20 cellular contexts compared by ENCODE assay signal in genomic region chr13:21573920-21574712, GRCh38. TPM values are rescaled to one million over a fixed set of nuclear protein-coding genes. Genes with fewer than 3 reads are reported as not detected.
DNase-seq lines count a peak whose midpoint lies in the region; ATAC-seq and TF ChIP-seq lines count a peak whose summit lies in the region.
"Had no signal": no experiment of that assay in that cellular context is flagged by ENCODE, and none has a peak within 500 bp of the region (broad histone marks: within the 10 kb centered on the region; RNA-seq: fewer than 3 reads in every experiment).

No MANE protein-coding gene starts in this region.

- no peak for ATAC-seq in activated naive CD8-positive, alpha-beta T cell treated with anti-CD3 and anti-CD28 coated beads, Interleukin-2, amount 50 U/mL, for 24 hours
- ATAC-seq in stimulated activated effector memory CD8-positive, alpha-beta T cell treated with anti-CD3 and anti-CD28 coated beads, Interleukin-12 subunit alpha, Interleukin-12 subunit beta, amount 100 ng/mL, for 72 hours: no peak
- ATAC-seq in CD4-positive, alpha-beta T cell (ENCODE audit: poor library complexity): no peak
- no peak for ATAC-seq in GM18909 (IDR thresholded peaks at IDR 0.05; ENCODE audit: poor library complexity, unreplicated experiment)

- no peaks in the 10 kb centered on the region for H3K27me3 ChIP-seq in CD4-positive, alpha-beta T cell (ENCODE audit: control insufficient read depth, insufficient read depth, low read length)

- H3K27ac Mint-ChIP-seq in activated naive CD8-positive, alpha-beta T cell treated with anti-CD3 and anti-CD28 coated beads, Interleukin-2, amount 50 U/mL, for 24 hours: peak overlapping the region; percentile 31
- H3K27ac Mint-ChIP-seq in activated naive CD8-positive, alpha-beta T cell treated with anti-CD3 and anti-CD28 coated beads for 36 hours: no peak overlapping the region
- peak overlapping the region in 2 of 3 donors; percentile 39 to 74 for H3K27ac Mint-ChIP-seq in IgD-negative memory B cell
- H3K27ac Mint-ChIP-seq in stimulated activated effector memory CD8-positive, alpha-beta T cell treated with anti-CD3 and anti-CD28 coated beads, Interleukin-12 subunit alpha, Interleukin-12 subunit beta, amount 100 ng/mL, for 72 hours: peak overlapping the region; percentile 27
- no peak overlapping the region for H3K27ac Mint-ChIP-seq in CD4-positive, alpha-beta T cell

- intact Hi-C loops in CD4-positive, alpha-beta T cell (cut with DNase I, micrococcal nuclease): loop anchor here in 1 of 2 experiments (2.0 kb wide), 1 partner anchor 15 kb away; no protein-coding TSS in a partner anchor

- no peak overlapping the region for H3K27ac ChIP-seq in CD4-positive, alpha-beta T cell (ENCODE audit: low read depth, low read length)

- no peaks in the 10 kb centered on the region for H3K9me3 Mint-ChIP-seq in activated naive CD8-positive, alpha-beta T cell treated with anti-CD3 and anti-CD28 coated beads, Interleukin-2, amount 50 U/mL, for 24 hours
- H3K9me3 Mint-ChIP-seq in activated naive CD8-positive, alpha-beta T cell treated with anti-CD3 and anti-CD28 coated beads for 36 hours: no peaks in the 10 kb centered on the region
- H3K9me3 Mint-ChIP-seq in IgD-negative memory B cell: no peaks in the 10 kb centered on the region
- H3K9me3 Mint-ChIP-seq in stimulated activated effector memory CD8-positive, alpha-beta T cell treated with anti-CD3 and anti-CD28 coated beads, Interleukin-12 subunit alpha, Interleukin-12 subunit beta, amount 100 ng/mL, for 72 hours: no peaks in the 10 kb centered on the region
- H3K9me3 Mint-ChIP-seq in CD4-positive, alpha-beta T cell: no peaks in the 10 kb centered on the region
- H3K9me3 Mint-ChIP-seq: HFFc6 had no signal

- H3K36me3 Mint-ChIP-seq in activated naive CD8-positive, alpha-beta T cell treated with anti-CD3 and anti-CD28 coated beads, Interleukin-2, amount 50 U/mL, for 24 hours (ENCODE audit: low read depth): peaks cover 6% of the 10 kb centered on the region
- H3K36me3 Mint-ChIP-seq in activated naive CD8-positive, alpha-beta T cell treated with anti-CD3 and anti-CD28 coated beads for 36 hours: peaks cover 15% of the 10 kb centered on the region
- H3K36me3 Mint-ChIP-seq in IgD-negative memory B cell: peaks cover 9% of the 10 kb centered on the region
- no peaks in the 10 kb centered on the region for H3K36me3 Mint-ChIP-seq in stimulated activated effector memory CD8-positive, alpha-beta T cell treated with anti-CD3 and anti-CD28 coated beads, Interleukin-12 subunit alpha, Interleukin-12 subunit beta, amount 100 ng/mL, for 72 hours
- peaks cover 14% of the 10 kb centered on the region for H3K36me3 Mint-ChIP-seq in CD4-positive, alpha-beta T cell (ENCODE audit: low read depth)

- H3K4me1 Mint-ChIP-seq in activated naive CD8-positive, alpha-beta T cell treated with anti-CD3 and anti-CD28 coated beads, Interleukin-2, amount 50 U/mL, for 24 hours: peaks cover 38% of the 10 kb centered on the region
- H3K4me1 Mint-ChIP-seq in activated naive CD8-positive, alpha-beta T cell treated with anti-CD3 and anti-CD28 coated beads for 36 hours: peaks cover 30% of the 10 kb centered on the region
- H3K4me1 Mint-ChIP-seq in IgD-negative memory B cell: peaks cover 18 to 43% (median 30%) of the 10 kb centered on the region in 3 donors
- peaks cover 36% of the 10 kb centered on the region for H3K4me1 Mint-ChIP-seq in stimulated activated effector memory CD8-positive, alpha-beta T cell treated with anti-CD3 and anti-CD28 coated beads, Interleukin-12 subunit alpha, Interleukin-12 subunit beta, amount 100 ng/mL, for 72 hours
- peaks cover 54% of the 10 kb centered on the region for H3K4me1 Mint-ChIP-seq in CD4-positive, alpha-beta T cell (ENCODE audit: low read depth)

- TF ChIP-seq CTCF in CD4-positive, alpha-beta T cell (IDR thresholded peaks at IDR 0.05): no peak

- POLR2A ChIA-PET in CD4-positive, alpha-beta T cell (lab: Charles Lee): no interaction called here

- H3K9me3 ChIP-seq in CD4-positive, alpha-beta T cell (ENCODE audit: control insufficient read depth, low read length): no peaks in the 10 kb centered on the region

- DNase-seq in activated naive CD8-positive, alpha-beta T cell treated with anti-CD3 and anti-CD28 coated beads, Interleukin-2, amount 50 U/mL, for 24 hours: no peak
- no peak for DNase-seq in activated naive CD8-positive, alpha-beta T cell treated with anti-CD3 and anti-CD28 coated beads for 36 hours
- DNase-seq in iPS-NIHi7 (ENCODE audit: extremely low spot score): peak; percentile 21
- DNase-seq in stimulated activated effector memory CD8-positive, alpha-beta T cell treated with anti-CD3 and anti-CD28 coated beads, Interleukin-12 subunit alpha, Interleukin-12 subunit beta, amount 100 ng/mL, for 72 hours (ENCODE audit: low spot score in 2 of 2): no peak
- DNase-seq in CD4-positive, alpha-beta T cell: no peak
- no peak for DNase-seq in mesenteric fat pad (ENCODE audit: low spot score)
- DNase-seq: CD8-positive, alpha-beta memory T cell; DMS 273 treated with DMSO at 0.1 percent for 48 hours; GF-D8; HFFc6; Kasumi-1; NCI-H1105 treated with DMSO at 0.1 percent for 48 hours; NCI-H187; NCI-H345; NK-92 treated with Interleukin-12 subunit alpha and Interleukin-12 subunit beta, amount 100 ng/mL, for 24 hours; OCI-M1; RPMI8226; SIG-M5 had no signal

- CTCF ChIA-PET in CD4-positive, alpha-beta T cell (lab: Charles Lee): no interaction called here

- no peak overlapping the region for H3K4me3 Mint-ChIP-seq in activated naive CD8-positive, alpha-beta T cell treated with anti-CD3 and anti-CD28 coated beads, Interleukin-2, amount 50 U/mL, for 24 hours
- no peak overlapping the region for H3K4me3 Mint-ChIP-seq in activated naive CD8-positive, alpha-beta T cell treated with anti-CD3 and anti-CD28 coated beads for 36 hours
- peak overlapping the region in 1 of 4 donors; percentile 48 for H3K4me3 Mint-ChIP-seq in IgD-negative memory B cell
- H3K4me3 Mint-ChIP-seq in stimulated activated effector memory CD8-positive, alpha-beta T cell treated with anti-CD3 and anti-CD28 coated beads, Interleukin-12 subunit alpha, Interleukin-12 subunit beta, amount 100 ng/mL, for 72 hours: no peak overlapping the region
- H3K4me3 Mint-ChIP-seq in CD4-positive, alpha-beta T cell: no peak overlapping the region
- H3K4me3 Mint-ChIP-seq: CD8-positive, alpha-beta memory T cell; HFFc6 had no signal

- H3K27me3 Mint-ChIP-seq in activated naive CD8-positive, alpha-beta T cell treated with anti-CD3 and anti-CD28 coated beads, Interleukin-2, amount 50 U/mL, for 24 hours: no peaks in the 10 kb centered on the region
- no peaks in the 10 kb centered on the region for H3K27me3 Mint-ChIP-seq in activated naive CD8-positive, alpha-beta T cell treated with anti-CD3 and anti-CD28 coated beads for 36 hours
- H3K27me3 Mint-ChIP-seq in IgD-negative memory B cell: no peaks in the 10 kb centered on the region
- no peaks in the 10 kb centered on the region for H3K27me3 Mint-ChIP-seq in CD4-positive, alpha-beta T cell
- H3K27me3 Mint-ChIP-seq: CD8-positive, alpha-beta memory T cell had no signal

RNA-seq across cellular contexts. Expression of gene MICU2, which starts 29.9 kb away (rescaled TPM):
- 10 to 100 TPM; 33.0 to 35.0 TPM for total RNA-seq in activated naive CD8-positive, alpha-beta T cell treated with anti-CD3 and anti-CD28 coated beads for 36 hours
- polyA plus RNA-seq in IgD-negative memory B cell: 53.3 TPM
- 10 to 100 TPM; 25.4 to 28.4 TPM for total RNA-seq in CD4-positive, alpha-beta T cell
- 28.8 TPM for total RNA-seq in mesenteric fat pad

Comparison
In these comparisons a context has a peak if more than half of its experiments do, and no peak if none do; other contexts are left out.
1. H3K27ac Mint-ChIP-seq: peak in activated naive CD8-positive, alpha-beta T cell treated with anti-CD3 and anti-CD28 coated beads, Interleukin-2, amount 50 U/mL, for 24 hours (single experiment), IgD-negative memory B cell (2 of 3) and stimulated activated effector memory CD8-positive, alpha-beta T cell treated with anti-CD3 and anti-CD28 coated beads, Interleukin-12 subunit alpha, Interleukin-12 subunit beta, amount 100 ng/mL, for 72 hours (single experiment); none in activated naive CD8-positive, alpha-beta T cell treated with anti-CD3 and anti-CD28 coated beads for 36 hours (single experiment) and CD4-positive, alpha-beta T cell (single experiment).